In the genomic region with DNA sequence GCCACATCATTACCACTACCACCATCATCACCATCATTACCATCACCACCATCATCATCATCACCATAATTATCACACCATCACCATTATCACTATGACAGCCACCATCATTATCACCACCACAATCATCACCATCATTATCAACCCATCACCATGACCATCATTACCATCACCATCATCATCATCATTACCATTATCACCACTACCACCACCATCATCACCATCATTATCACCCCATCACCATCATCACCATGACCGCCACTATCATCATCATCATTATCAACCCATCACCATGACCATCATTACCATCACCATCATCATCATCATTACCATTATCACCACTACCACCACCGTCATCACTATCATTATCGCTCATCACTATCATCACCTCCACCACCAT, we compare ENCODE assay signal across 2 cellular contexts. TPM values are rescaled to one million over a fixed set of nuclear protein-coding genes. Genes with fewer than 3 reads are reported as not detected.
"Had no signal": no experiment of that assay in that cellular context is flagged by ENCODE, and none has a peak within 500 bp of the region (broad histone marks: within the 10 kb centered on the region; RNA-seq: fewer than 3 reads in every experiment).

No MANE protein-coding gene starts in this region.

RNA-seq across cellular contexts. Expression of a gene that starts 36.5 kb away (rescaled TPM):
- total RNA-seq: GM23248, HT-29 had no signal
